Comparison of ENCODE assay signal across 9 cellular contexts in genomic region chr15:41930221-41930866, GRCh38. TPM values are rescaled to one million over a fixed set of nuclear protein-coding genes. Genes with fewer than 3 reads are reported as not detected.
DNase-seq lines count a peak whose midpoint lies in the region; ATAC-seq, FAIRE-seq and TF ChIP-seq lines count a peak whose summit lies in the region.
"Had no signal": no experiment of that assay in that cellular context is flagged by ENCODE, and none has a peak within 500 bp of the region (broad histone marks: within the 10 kb centered on the region; RNA-seq: fewer than 3 reads in every experiment).

No MANE protein-coding gene starts in this region.

- H3K79me2 ChIP-seq in HepG2 (ENCODE audit: insufficient read depth, low read length): no peaks in the 10 kb centered on the region

- H3K27ac ChIP-seq in 22Rv1: peak overlapping the region; percentile 78
- peak overlapping the region; percentile 76 for H3K27ac ChIP-seq in brain microvascular endothelial cell
- no peak overlapping the region for H3K27ac ChIP-seq in HepG2 (ENCODE audit: extremely low read length, insufficient read depth, low read length)
- no peak overlapping the region for H3K27ac ChIP-seq in testis

- H3K4me1 ChIP-seq in HepG2 (ENCODE audit: insufficient read depth, low read length) (peaks cover 47% of the 10 kb centered on the region), testis (no peaks in the 10 kb centered on the region)

- WGBS in HepG2 (ENCODE audit: low lambda C conversion rate): 41% methylated on average over 8 of the region's 8 CpGs
- 72 to 78% methylated on average over 8 of the region's 8 CpGs for WGBS in testis, 2 donors

- TF ChIP-seq POLR2A in HepG2 (IDR thresholded peaks at IDR 0.05; ENCODE audit: insufficient read depth in 1 of 2, low read depth in 2 of 2, low read length in 2 of 2): no peak
- TF ChIP-seq POLR2A in testis (IDR thresholded peaks at IDR 0.05): no peak

- peaks cover 8% of the 10 kb centered on the region; the same call in 1 of the 2 replicates for H4K20me1 ChIP-seq in HepG2 (ENCODE audit: insufficient read depth, low read length)

- H3K36me3 ChIP-seq in brain microvascular endothelial cell (replicated peaks) (no peaks in the 10 kb centered on the region), HepG2 (replicated peaks in 1 of 2; ENCODE audit: control insufficient read depth in 1 of 2, insufficient read depth in 2 of 2, low read length in 2 of 2) (no peaks in the 10 kb centered on the region), testis (ENCODE audit: low read depth, missing control alignments) (no peaks in the 10 kb centered on the region)

- in situ Hi-C loops in brain microvascular endothelial cell (cut with HindIII; ENCODE audit: low pct_ligation_motif_present, low sequenced_read_pairs) (no loop called here), HepG2 (cut with HindIII; ENCODE audit: extremely low pct_ligation_motif_present, low pct_unique_long_range_greater_than_20kb) (no loop called here)

- CTCF ChIA-PET in HepG2 (lab: Yijun Ruan, JAX; ENCODE audit: low intra/inter-chr PET ratio, low total read pairs): no interaction called here

- H3K9ac ChIP-seq in HepG2 (ENCODE audit: insufficient read depth, low read depth, low read length): no peak overlapping the region

- H3K4me2 ChIP-seq in HepG2 (ENCODE audit: low read depth, low read length): no peak overlapping the region

- POLR2A ChIA-PET in HepG2 (lab: Yijun Ruan, JAX): no interaction called here

- H3K9me3 ChIP-seq in HepG2 (ENCODE audit: low read length) (no peaks in the 10 kb centered on the region), testis (no peaks in the 10 kb centered on the region)

- TF ChIP-seq EP300 in HepG2 (IDR thresholded peaks at IDR 0.05; ENCODE audit: low read depth in 2 of 2, low read length in 2 of 2) (no peak), HepG2 (CRISPR knock-in tag; IDR thresholded peaks at IDR 0.05; ENCODE audit: borderline replicate concordance) (no peak)

- H3K27me3 ChIP-seq in brain microvascular endothelial cell (replicated peaks) (no peaks in the 10 kb centered on the region), HepG2 (ENCODE audit: control insufficient read depth in 1 of 2, insufficient read depth in 2 of 2, low read length in 2 of 2) (no peaks in the 10 kb centered on the region), testis (no peaks in the 10 kb centered on the region)

- ATAC-seq in HepG2 (no peak), GM21423 (IDR thresholded peaks at IDR 0.05; ENCODE audit: unreplicated experiment) (no peak)

- no peak overlapping the region for H2AFZ ChIP-seq in HepG2 (ENCODE audit: low read length)

- FAIRE-seq in HepG2 (lab: Jason Lieb, UNC): peak; percentile 64
- FAIRE-seq in GM19239 (lab: Jason Lieb, UNC): no peak

- intact Hi-C loops in HepG2 (cut with micrococcal nuclease; ENCODE audit: unreplicated experiment): no loop called here
- intact Hi-C loops in testis (cut with DNase I; ENCODE audit: low total_unique reads): no loop called here

- TF ChIP-seq CTCF in 22Rv1 (IDR thresholded peaks at IDR 0.05): peak; percentile 13; the same call in 1 of the 2 replicates
- peak; percentile 61 for TF ChIP-seq CTCF in brain microvascular endothelial cell (IDR thresholded peaks at IDR 0.05; ENCODE audit: low read depth, low read length, missing control alignments)
- TF ChIP-seq CTCF in HepG2 (CRISPR knock-in tag; IDR thresholded peaks at IDR 0.05): no peak
- TF ChIP-seq CTCF in testis (IDR thresholded peaks at IDR 0.05): peak in 1 of 3 experiments; percentile 6

- H3K4me3 ChIP-seq in brain microvascular endothelial cell (ENCODE audit: low read depth, low read length) (no peak overlapping the region), HepG2 (replicated peaks in 1 of 3; ENCODE audit: insufficient read depth in 1 of 3, low read depth in 2 of 3, low read length in 3 of 3) (no peak overlapping the region), testis (no peak overlapping the region)

- DNase-seq in LoVo (ENCODE audit: low spot score) (peak; percentile 86), brain microvascular endothelial cell (peak; percentile 89), HepG2 (ENCODE audit: low spot score) (peak; percentile 15), GM19239 (ENCODE audit: insufficient read length, low spot score) (no peak), activated gamma-delta T cell (lab: John Stamatoyannopoulos, UW) (no peak), testis (no peak)
- DNase-seq: activated CD4-positive, alpha-beta memory T cell treated with anti-CD3 and anti-CD28 coated beads, Interleukin-2, amount 10 ng/mL, durations not matched to agents 7 days and 5 days had no signal

- TF ChIP-seq RAD21 in HepG2 (CRISPR knock-in tag; IDR thresholded peaks at IDR 0.05): no peak

- BruUV-seq in HepG2 (replicated peaks; lab: Mats Ljungman, UMichigan): no TSS peak

TF ChIP-seq in HepG2, 621 proteins besides CTCF, POLR2A, EP300 and RAD21 (continues in another document):
- TF ChIP-seq SOX13 (IDR thresholded peaks at IDR 0.05): no peak
- TF ChIP-seq SOX13 (CRISPR knock-in tag; conservative IDR thresholded peaks at IDR 0.05 in 1 of 2, IDR thresholded peaks at IDR 0.05 in 1 of 2): peak in 1 of 2 experiments; percentile 45; a peak in 2 of 4 replicates
- no peak for TF ChIP-seq ZFP37 (CRISPR knock-in tag; IDR thresholded peaks at IDR 0.05; ENCODE audit: borderline replicate concordance)
- no peak for TF ChIP-seq ASH2L (IDR thresholded peaks at IDR 0.05; ENCODE audit: insufficient read length, low read depth, low read length)
- peak; percentile 57 for TF ChIP-seq RARA (CRISPR knock-in tag; IDR thresholded peaks at IDR 0.05)
- peak; percentile 57 for TF ChIP-seq BCL6 (CRISPR knock-in tag; IDR thresholded peaks at IDR 0.05)
- no peak for TF ChIP-seq ZMYM2 (CRISPR knock-in tag; IDR thresholded peaks at IDR 0.05)

RNA-seq across cellular contexts. Expression of gene SPTBN5, which starts 36.5 kb away (rescaled TPM):
- 0.01 and 0.07 TPM in 2 replicates for total RNA-seq in HepG2 (2016; rRNA removed; fragmentation: Illumina TruSeq; extraction: Trizol)
- total RNA-seq in HepG2 (2016; cell fraction: cytosol; rRNA removed; fragmentation: Illumina TruSeq; extraction: Trizol; ENCODE audit: low read depth): not detected in 2 replicates
- total RNA-seq in HepG2 (2016; cell fraction: insoluble cytoplasmic fraction; rRNA removed; fragmentation: Illumina TruSeq; extraction: Trizol): 0.04 TPM in 2 replicates
- 0.06 TPM in 1 of 2 replicates, not detected in the other for total RNA-seq in HepG2 (2016; cell fraction: membrane; rRNA removed; fragmentation: Illumina TruSeq; extraction: Trizol)
- total RNA-seq in HepG2 (2016; cell fraction: nucleus; rRNA removed; fragmentation: Illumina TruSeq; extraction: Trizol): 0.06 and 0.09 TPM in 2 replicates
- polyA plus RNA-seq in HepG2 (2011; rRNA removed): 0.01 and 0.03 TPM in 2 replicates
- 0.01 and 0.03 TPM in 2 replicates for polyA plus RNA-seq in HepG2 (2011; cell fraction: cytosol; rRNA removed)
- polyA plus RNA-seq in HepG2 (2011; cell fraction: nucleus; rRNA removed): 0.21 and 0.23 TPM in 2 replicates
- 0.16 TPM in 1 of 2 replicates, not detected in the other for polyA plus RNA-seq in HepG2 (2012)
- 0.01 TPM in 1 of 2 replicates, not detected in the other for polyA plus RNA-seq in HepG2 (2016; cell fraction: cytosol; fragmentation: Illumina TruSeq; extraction: Trizol; ENCODE audit: low read depth)
- polyA plus RNA-seq in HepG2 (2016; cell fraction: insoluble cytoplasmic fraction; fragmentation: Illumina TruSeq; extraction: Trizol; ENCODE audit: low read depth): 0.11 TPM in 1 of 2 replicates, not detected in the other
- polyA plus RNA-seq in HepG2 (2016; cell fraction: membrane; fragmentation: Illumina TruSeq; extraction: Trizol; ENCODE audit: low read depth): 0.01 and 0.08 TPM in 2 replicates
- 0.36 and 0.44 TPM in 2 replicates for polyA plus RNA-seq in HepG2 (2016; cell fraction: nucleus; fragmentation: Illumina TruSeq; extraction: Trizol; ENCODE audit: insufficient read depth, low read depth)
- 0.40 TPM in 1 of 2 replicates, not detected in the other for polyA minus RNA-seq in HepG2 (2011; rRNA and poly(A)+ RNA removed; ENCODE audit: low replicate concordance)
- not detected in 2 replicates for polyA minus RNA-seq in HepG2 (2011; cell fraction: cytosol; rRNA and poly(A)+ RNA removed)
- polyA minus RNA-seq in HepG2 (2011; cell fraction: nucleus; rRNA and poly(A)+ RNA removed): under 0.01 TPM in 1 of 2 replicates, not detected in the other
- total RNA-seq in testis: 1 to 10 TPM; 1.4 to 3.1 TPM
- polyA plus RNA-seq in testis (ENCODE audit: insufficient read depth, low read depth, low replicate concordance): 1.4 TPM

RNA-seq across cellular contexts. Expression of gene EHD4, which starts 42.0 kb away (rescaled TPM):
- total RNA-seq in HepG2 (2016; rRNA removed; fragmentation: Illumina TruSeq; extraction: Trizol): 4.8 and 4.9 TPM in 2 replicates
- 0.97 and 1.0 TPM in 2 replicates for total RNA-seq in HepG2 (2016; cell fraction: cytosol; rRNA removed; fragmentation: Illumina TruSeq; extraction: Trizol; ENCODE audit: low read depth)
- total RNA-seq in HepG2 (2016; cell fraction: insoluble cytoplasmic fraction; rRNA removed; fragmentation: Illumina TruSeq; extraction: Trizol): 4.7 and 4.8 TPM in 2 replicates
- total RNA-seq in HepG2 (2016; cell fraction: membrane; rRNA removed; fragmentation: Illumina TruSeq; extraction: Trizol): 3.1 and 3.3 TPM in 2 replicates
- total RNA-seq in HepG2 (2016; cell fraction: nucleus; rRNA removed; fragmentation: Illumina TruSeq; extraction: Trizol): 2.8 and 3.3 TPM in 2 replicates
- 3.1 and 4.2 TPM in 2 replicates for polyA plus RNA-seq in HepG2 (2011; rRNA removed)
- 3.3 and 3.5 TPM in 2 replicates for polyA plus RNA-seq in HepG2 (2011; cell fraction: cytosol; rRNA removed)
- 2.8 and 2.9 TPM in 2 replicates for polyA plus RNA-seq in HepG2 (2011; cell fraction: nucleus; rRNA removed)
- 1.7 and 3.1 TPM in 2 replicates for polyA plus RNA-seq in HepG2 (2012)
- 0.84 and 1.1 TPM in 2 replicates for polyA plus RNA-seq in HepG2 (2016; cell fraction: cytosol; fragmentation: Illumina TruSeq; extraction: Trizol; ENCODE audit: low read depth)
- polyA plus RNA-seq in HepG2 (2016; cell fraction: insoluble cytoplasmic fraction; fragmentation: Illumina TruSeq; extraction: Trizol; ENCODE audit: low read depth): 4.5 and 4.7 TPM in 2 replicates
- polyA plus RNA-seq in HepG2 (2016; cell fraction: membrane; fragmentation: Illumina TruSeq; extraction: Trizol; ENCODE audit: low read depth): 2.2 and 2.4 TPM in 2 replicates
- 2.2 and 2.6 TPM in 2 replicates for polyA plus RNA-seq in HepG2 (2016; cell fraction: nucleus; fragmentation: Illumina TruSeq; extraction: Trizol; ENCODE audit: insufficient read depth, low read depth)
- polyA minus RNA-seq in HepG2 (2011; rRNA and poly(A)+ RNA removed; ENCODE audit: low replicate concordance): 10.8 and 22.1 TPM in 2 replicates
- polyA minus RNA-seq in HepG2 (2011; cell fraction: cytosol; rRNA and poly(A)+ RNA removed): 3.8 and 4.5 TPM in 2 replicates
- 5.9 and 6.2 TPM in 2 replicates for polyA minus RNA-seq in HepG2 (2011; cell fraction: nucleus; rRNA and poly(A)+ RNA removed)
- total RNA-seq in testis: 10 to 100 TPM in 1 of 2 donors, 1 to 10 TPM in 1; 9.4 to 10.2 TPM
- 8.0 TPM for polyA plus RNA-seq in testis (ENCODE audit: insufficient read depth, low read depth, low replicate concordance)

Comparison
In these comparisons a context has a peak if more than half of its experiments do, and no peak if none do; other contexts are left out.
1. H3K27ac ChIP-seq: peak in 22Rv1 (single experiment) and brain microvascular endothelial cell (single experiment); none in HepG2 (single experiment) and testis (0 of 2).
2. DNase-seq: peak in LoVo (single experiment), brain microvascular endothelial cell (single experiment) and HepG2 (single experiment); none in GM19239 (single experiment), activated gamma-delta T cell (single experiment) and testis (single experiment).